In genomic region chr20:1326031-1326930, GRCh38 we compare ENCODE assay signal across 8 cellular contexts. TPM values are rescaled to one million over a fixed set of nuclear protein-coding genes. Genes with fewer than 3 reads are reported as not detected.
DNase-seq lines count a peak whose midpoint lies in the region; ATAC-seq and TF ChIP-seq lines count a peak whose summit lies in the region.

No MANE protein-coding gene starts in this region.

- H3K14ac ChIP-seq in neuronal stem cell (ENCODE audit: low read length), result no peak overlapping the region

- peak overlapping the region; percentile 90 for H3K4me2 ChIP-seq in neuronal stem cell (ENCODE audit: insufficient read depth, low read length, poor library complexity, severe bottlenecking)

- H3K27ac ChIP-seq in C4-2B (peak overlapping the region; percentile 93), esophagus squamous epithelium (peak overlapping the region; percentile 96 to 99 (median 98)), neuronal stem cell (replicated peaks; ENCODE audit: low read length) (no peak overlapping the region)

- peaks cover 28% of the 10 kb centered on the region for H3K36me3 ChIP-seq in NT2/D1 (ENCODE audit: insufficient read depth, insufficient read length, low read length)
- no peaks in the 10 kb centered on the region for H3K36me3 ChIP-seq in esophagus squamous epithelium
- H3K36me3 ChIP-seq in neuronal stem cell (replicated peaks in 1 of 2; ENCODE audit: control insufficient read depth in 2 of 2, insufficient read depth in 2 of 2, low read length in 2 of 2), result peaks cover 6 to 22% of the 10 kb centered on the region in 2 donors

- no peak for TF ChIP-seq POLR2A in esophagus squamous epithelium (IDR thresholded peaks at IDR 0.05)

- H3K27me3 ChIP-seq in NT2/D1 (ENCODE audit: insufficient read depth, insufficient read length) (no peaks in the 10 kb centered on the region), esophagus squamous epithelium (no peaks in the 10 kb centered on the region), neuronal stem cell (ENCODE audit: control insufficient read depth in 3 of 3, insufficient read depth in 3 of 3, low read depth in 1 of 3, low read length in 3 of 3) (no peaks in the 10 kb centered on the region)

- TF ChIP-seq CTCF in C4-2B (conservative IDR thresholded peaks at IDR 0.05) (no peak), esophagus squamous epithelium (IDR thresholded peaks at IDR 0.05) (no peak)

- H3K4me3 ChIP-seq in NT2/D1 (ENCODE audit: insufficient read length, low read depth) (peak overlapping the region; percentile 91), esophagus squamous epithelium (peak overlapping the region; percentile 53 to 95 (median 82)), neuronal stem cell (ENCODE audit: low read length in 2 of 2) (peak overlapping the region; percentile 69 to 97)

- H3K4me1 ChIP-seq in NT2/D1 (ENCODE audit: insufficient read depth, insufficient read length) (no peaks in the 10 kb centered on the region), esophagus squamous epithelium (peaks cover 48 to 91% (median 68%) of the 10 kb centered on the region in 3 donors), neuronal stem cell (ENCODE audit: control insufficient read depth in 2 of 2, insufficient read depth in 1 of 2, low read depth in 1 of 2, low read length in 2 of 2) (peaks cover 13 to 20% of the 10 kb centered on the region in 2 donors)

- H2BK5ac ChIP-seq in neuronal stem cell (ENCODE audit: low read length), result peak overlapping the region; percentile 59

- peak overlapping the region; percentile 91 for H2AFZ ChIP-seq in neuronal stem cell (ENCODE audit: low read length)

- ATAC-seq in GM21619 (IDR thresholded peaks at IDR 0.05; ENCODE audit: unreplicated experiment) (no peak), GM21367 (IDR thresholded peaks at IDR 0.05; ENCODE audit: unreplicated experiment) (no peak)

- H4K8ac ChIP-seq in neuronal stem cell (ENCODE audit: low read depth, low read length), result no peak overlapping the region

- DNase-seq in NT2/D1 (ENCODE audit: low read depth, low spot score) (no peak), esophagus squamous epithelium (lab: John Stamatoyannopoulos, UW) (no peak), neuronal stem cell (ENCODE audit: low spot score) (no peak), NCI-H1417 treated with DMSO at 0.1 percent for 48 hours (lab: John Stamatoyannopoulos, UW) (no peak)
- no peak for DNase-seq in stimulated activated CD4-positive, alpha-beta T cell treated with anti-CD3 and anti-CD28 coated beads, Interleukin-4, amount 100 ng/mL, for 24 hours

- no peak overlapping the region for H2BK12ac ChIP-seq in neuronal stem cell (ENCODE audit: low read length)

- no peaks in the 10 kb centered on the region for H3K9me3 ChIP-seq in NT2/D1 (ENCODE audit: insufficient read depth, low read length)
- no peaks in the 10 kb centered on the region for H3K9me3 ChIP-seq in esophagus squamous epithelium
- no peaks in the 10 kb centered on the region for H3K9me3 ChIP-seq in neuronal stem cell (replicated peaks in 1 of 2; ENCODE audit: control insufficient read depth in 2 of 2, insufficient read depth in 1 of 2, low read depth in 1 of 2, low read length in 2 of 2)

- H3K4ac ChIP-seq in neuronal stem cell (ENCODE audit: low read length), result no peak overlapping the region

- H2AK5ac ChIP-seq in neuronal stem cell (ENCODE audit: low read depth, low read length), result no peak overlapping the region

- peaks cover 10% of the 10 kb centered on the region for H3K79me1 ChIP-seq in neuronal stem cell (ENCODE audit: low read depth, low read length)

- no peak overlapping the region for H3K18ac ChIP-seq in neuronal stem cell (ENCODE audit: low read length)

- 23 to 25% methylated on average over 8 to 10 of the region's 10 CpGs for WGBS in esophagus squamous epithelium, 2 donors
- no CpG with 5 or more reads among the region's 10 CpGs for WGBS in neuronal stem cell (ENCODE audit: extremely low coverage in 2 of 2, insufficient read length in 2 of 2, insufficient replicate concordance in 1 of 2), 2 donors

- H3K9ac ChIP-seq in NT2/D1 (ENCODE audit: insufficient read length, low read depth) (peak overlapping the region; percentile 94), neuronal stem cell (ENCODE audit: low read depth, low read length, poor library complexity) (no peak overlapping the region)

- H2BK120ac ChIP-seq in neuronal stem cell (ENCODE audit: low read depth, low read length), result no peak overlapping the region

- no peak overlapping the region for H4K91ac ChIP-seq in neuronal stem cell (ENCODE audit: low read depth, low read length, poor library complexity)

- H2BK15ac ChIP-seq in neuronal stem cell (ENCODE audit: low read length), result no peak overlapping the region

- intact Hi-C loops in esophagus squamous epithelium (cut with DNase I), result no loop called here

- H3K23ac ChIP-seq in neuronal stem cell (ENCODE audit: low read depth, low read length, poor library complexity), result no peak overlapping the region

RNA-seq across cellular contexts. Expression of gene SDCBP2, which starts 2.7 kb away (rescaled TPM):
- total RNA-seq in esophagus squamous epithelium, result 100 to 1,000 TPM in 3 of 4 donors, 10 to 100 TPM in 1; 90.2 to 175 (median 134) TPM
- polyA plus RNA-seq in neuronal stem cell (2013, experiment 1 of 2), result 4.7 TPM
- polyA plus RNA-seq in neuronal stem cell (2013, experiment 2 of 2), result 5.3 TPM
